In genomic region chr20:59441306-59441705, GRCh38 we compare ENCODE assay signal across 23 cellular contexts.
"Had no signal": no experiment of that assay in that cellular context is flagged by ENCODE, and none has a peak within 500 bp of the region (broad histone marks: within the 10 kb centered on the region; RNA-seq: fewer than 3 reads in every experiment).

No MANE protein-coding gene starts in this region.

- H3K27me3 ChIP-seq: body of pancreas had no signal

- H3K4me1 Mint-ChIP-seq: activated B cell treated with CpG ODN at 0.5 μM for 24 hours; activated CD4-positive, alpha-beta T cell treated with anti-CD3 and anti-CD28 coated beads, Interleukin-2, amount 10 ng/mL, durations not matched to agents 24 days and 14 days; activated CD8-positive, alpha-beta memory T cell treated with anti-CD3 and anti-CD28 coated beads, Interleukin-2, amount 10 ng/mL, durations not matched to agents 7 days and 5 days; central memory CD8-positive, alpha-beta T cell; T-helper 17 cell had no signal

- H3K36me3 Mint-ChIP-seq: activated CD8-positive, alpha-beta memory T cell treated with anti-CD3 and anti-CD28 coated beads, Interleukin-2, amount 10 ng/mL, durations not matched to agents 7 days and 5 days; activated naive CD4-positive, alpha-beta T cell treated with anti-CD3 and anti-CD28 coated beads, Interleukin-2, amount 50 U/mL, for 24 hours had no signal

- H3K27ac ChIP-seq: body of pancreas had no signal

- DNase-seq: activated B cell treated with CpG ODN at 0.5 μM for 24 hours; activated CD4-positive, alpha-beta T cell treated with anti-CD3 and anti-CD28 coated beads for 1 hour; activated CD4-positive, alpha-beta T cell treated with anti-CD3 and anti-CD28 coated beads, Interleukin-2, amount 10 ng/mL, durations not matched to agents 24 days and 14 days; activated CD4-positive, alpha-beta T cell treated with anti-CD3 and anti-CD28 coated beads, Interleukin-2, amount 50 U/mL, for 48 hours; activated CD8-positive, alpha-beta memory T cell treated with anti-CD3 and anti-CD28 coated beads, Interleukin-2, amount 10 ng/mL, durations not matched to agents 7 days and 5 days; activated gamma-delta T cell treated with Interleukin-2 at 50 U/mL for 16 hours; activated T-cell treated with anti-CD3 and anti-CD28 coated beads, Interleukin-2, amount 50 U/mL, for 24 hours; aorta; body of pancreas; KG1; NCI-H1092; NCI-H1694; NCI-H2029; NCI-H2107; NCI-H510A treated with DMSO at 0.1 percent for 48 hours; SIG-M5; T-helper 17 cell; T-helper 9 cell had no signal

- H3K9me3 Mint-ChIP-seq: activated B cell treated with CpG ODN at 0.5 μM for 24 hours; activated CD4-positive, alpha-beta T cell treated with anti-CD3 and anti-CD28 coated beads, Interleukin-2, amount 10 ng/mL, durations not matched to agents 24 days and 14 days; activated naive CD4-positive, alpha-beta T cell treated with anti-CD3 and anti-CD28 coated beads, Interleukin-2, amount 50 U/mL, for 24 hours; activated T-cell treated with anti-CD3 and anti-CD28 coated beads, Interleukin-2, amount 50 U/mL, for 24 hours; activated T-helper 1 cell treated with anti-CD3 and anti-CD28 coated beads, Interleukin-12 subunit alpha, Interleukin-12 subunit beta, Interleukin-2, Interleukin-4 antibody, amounts not matched to agents 30 ng/mL and 10 ng/mL and 1 ng/mL, durations not matched to agents 14 hours and 24 hours and 36 hours; central memory CD8-positive, alpha-beta T cell had no signal

- FAIRE-seq: bronchial epithelial cell, colon had no signal

- H3K4me3 ChIP-seq: body of pancreas had no signal

- H3K9me3 ChIP-seq: body of pancreas had no signal

- H3K4me1 ChIP-seq: body of pancreas had no signal

- H3K27ac Mint-ChIP-seq: activated B cell treated with CpG ODN at 0.5 μM for 24 hours; activated CD4-positive, alpha-beta T cell treated with anti-CD3 and anti-CD28 coated beads, Interleukin-2, amount 10 ng/mL, durations not matched to agents 24 days and 14 days; activated CD8-positive, alpha-beta memory T cell treated with anti-CD3 and anti-CD28 coated beads, Interleukin-2, amount 10 ng/mL, durations not matched to agents 7 days and 5 days; activated naive CD4-positive, alpha-beta T cell treated with anti-CD3 and anti-CD28 coated beads, Interleukin-2, amount 50 U/mL, for 24 hours; activated T-cell treated with anti-CD3 and anti-CD28 coated beads, Interleukin-2, amount 50 U/mL, for 24 hours; activated T-helper 1 cell treated with anti-CD3 and anti-CD28 coated beads, Interleukin-12 subunit alpha, Interleukin-12 subunit beta, Interleukin-2, Interleukin-4 antibody, amounts not matched to agents 30 ng/mL and 10 ng/mL and 1 ng/mL, durations not matched to agents 14 hours and 24 hours and 36 hours; T-helper 17 cell had no signal

- H3K4me3 Mint-ChIP-seq: activated B cell treated with CpG ODN at 0.5 μM for 24 hours; activated CD4-positive, alpha-beta T cell treated with anti-CD3 and anti-CD28 coated beads, Interleukin-2, amount 10 ng/mL, durations not matched to agents 24 days and 14 days; activated CD8-positive, alpha-beta memory T cell treated with anti-CD3 and anti-CD28 coated beads, Interleukin-2, amount 10 ng/mL, durations not matched to agents 7 days and 5 days; activated naive CD4-positive, alpha-beta T cell treated with anti-CD3 and anti-CD28 coated beads, Interleukin-2, amount 50 U/mL, for 24 hours; activated T-cell treated with anti-CD3 and anti-CD28 coated beads, Interleukin-2, amount 50 U/mL, for 24 hours; activated T-helper 1 cell treated with anti-CD3 and anti-CD28 coated beads, Interleukin-12 subunit alpha, Interleukin-12 subunit beta, Interleukin-2, Interleukin-4 antibody, amounts not matched to agents 30 ng/mL and 10 ng/mL and 1 ng/mL, durations not matched to agents 14 hours and 24 hours and 36 hours; central memory CD8-positive, alpha-beta T cell; T-helper 17 cell had no signal
